In the genomic region with DNA sequence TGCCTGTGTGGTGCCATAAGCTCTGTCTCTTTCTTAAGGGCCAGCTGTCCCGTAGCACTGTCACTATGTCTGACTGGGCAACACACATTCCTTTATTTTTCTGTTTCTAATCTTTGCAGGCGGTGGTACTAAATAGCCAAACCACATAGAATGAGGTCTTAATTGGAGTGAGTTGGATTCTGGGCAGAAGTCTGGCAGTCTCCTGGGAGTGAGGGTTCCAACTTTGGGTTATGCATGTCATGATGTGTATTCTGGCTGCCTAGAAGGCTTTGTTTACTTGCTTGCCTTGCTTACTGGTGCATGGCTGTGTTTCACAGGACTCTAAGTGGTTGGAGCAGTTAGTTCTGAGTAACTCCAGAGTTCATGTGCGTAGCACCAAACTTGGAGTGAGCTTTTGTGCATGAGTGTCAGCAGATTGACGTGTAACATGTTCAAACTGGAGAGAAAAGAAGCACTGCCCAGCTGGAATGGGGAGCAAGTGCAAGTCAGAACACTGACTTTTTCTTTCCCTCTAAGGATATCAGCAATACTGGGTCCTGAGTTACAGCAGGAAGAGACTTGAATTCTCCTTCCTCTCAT, we compare ENCODE assay signal across 12 cellular contexts.
DNase-seq lines count a peak whose midpoint lies in the region; ATAC-seq, FAIRE-seq and TF ChIP-seq lines count a peak whose summit lies in the region.
"Had no signal": no experiment of that assay in that cellular context is flagged by ENCODE, and none has a peak within 500 bp of the region (broad histone marks: within the 10 kb centered on the region; RNA-seq: fewer than 3 reads in every experiment).

No MANE protein-coding gene starts in this region.

- no peak for DNase-seq in H54 (ENCODE audit: insufficient read length, low spot score)
- DNase-seq in breast epithelium (ENCODE audit: low spot score in 2 of 2) = peak in 1 of 2 donors; percentile 21
- DNase-seq in islet precursor cell = peak; percentile 53
- DNase-seq in activated CD4-positive, alpha-beta T cell treated with anti-CD3 and anti-CD28 coated beads, Interleukin-2, amount 10 ng/mL, durations not matched to agents 7 days and 5 days = no peak
- DNase-seq in A673 (ENCODE audit: low spot score) = no peak
- no peak for DNase-seq in DMS114 treated with DMSO at 0.1 percent for 48 hours (lab: John Stamatoyannopoulos, UW; ENCODE audit: unreplicated experiment)
- no peak for DNase-seq in activated CD4-positive, alpha-beta T cell treated with anti-CD3 and anti-CD28 coated beads for 36 hours
- DNase-seq: activated CD4-positive, alpha-beta T cell treated with anti-CD3 and anti-CD28 coated beads, Interleukin-2, amount 50 U/mL, for 48 hours; cortex of kidney; H9; NK-92 treated with Interleukin-12 subunit alpha and Interleukin-12 subunit beta, amount 100 ng/mL, for 24 hours had no signal

- POLR2A ChIA-PET in activated CD4-positive, alpha-beta T cell treated with anti-CD3 and anti-CD28 coated beads, Interleukin-2, amount 10 ng/mL, durations not matched to agents 7 days and 5 days (lab: Charles Lee) = no interaction called here
- POLR2A ChIA-PET in A673 (lab: Charles Lee; ENCODE audit: low non-redundant PET) = no interaction called here
- POLR2A ChIA-PET in activated CD4-positive, alpha-beta T cell treated with anti-CD3 and anti-CD28 coated beads for 36 hours (lab: Charles Lee) = interaction anchor here (0.6 kb wide), 1 partner anchor 427 kb away, joined by 5 read pairs; no protein-coding TSS in a partner anchor

- H3K36me3 Mint-ChIP-seq in activated CD4-positive, alpha-beta T cell treated with anti-CD3 and anti-CD28 coated beads, Interleukin-2, amount 10 ng/mL, durations not matched to agents 7 days and 5 days (ENCODE audit: low read depth) = no peaks in the 10 kb centered on the region
- no peaks in the 10 kb centered on the region for H3K36me3 Mint-ChIP-seq in activated CD4-positive, alpha-beta T cell treated with anti-CD3 and anti-CD28 coated beads for 36 hours (ENCODE audit: low read depth)

- peak; percentile 82 for FAIRE-seq in H54 (lab: Jason Lieb, UNC)

- H3K27ac Mint-ChIP-seq in activated CD4-positive, alpha-beta T cell treated with anti-CD3 and anti-CD28 coated beads, Interleukin-2, amount 10 ng/mL, durations not matched to agents 7 days and 5 days = no peak overlapping the region
- H3K27ac Mint-ChIP-seq in activated CD4-positive, alpha-beta T cell treated with anti-CD3 and anti-CD28 coated beads for 36 hours = no peak overlapping the region
- H3K27ac Mint-ChIP-seq: H9 had no signal

- intact Hi-C loops in breast epithelium (cut with DNase I; ENCODE audit: low total_unique reads) = no loop called here
- intact Hi-C loops in A673 (cut with micrococcal nuclease; ENCODE audit: unreplicated experiment) = no loop called here
- intact Hi-C loops in activated CD4-positive, alpha-beta T cell treated with anti-CD3 and anti-CD28 coated beads for 36 hours (cut with DNase I, micrococcal nuclease) = no loop called here

- no peak overlapping the region for H3K4me3 Mint-ChIP-seq in activated CD4-positive, alpha-beta T cell treated with anti-CD3 and anti-CD28 coated beads, Interleukin-2, amount 10 ng/mL, durations not matched to agents 7 days and 5 days
- H3K4me3 Mint-ChIP-seq in activated CD4-positive, alpha-beta T cell treated with anti-CD3 and anti-CD28 coated beads for 36 hours = no peak overlapping the region
- H3K4me3 Mint-ChIP-seq: H9 had no signal

- TF ChIP-seq POLR2A in H54 (IDR thresholded peaks at IDR 0.05; ENCODE audit: low read depth, low read length) (no peak), breast epithelium (IDR thresholded peaks at IDR 0.05) (no peak)

- H3K4me1 ChIP-seq in breast epithelium = no peaks in the 10 kb centered on the region
- no peaks in the 10 kb centered on the region for H3K4me1 ChIP-seq in A673 (ENCODE audit: insufficient read depth, low read length, poor library complexity, severe bottlenecking)

- H3K4me3 ChIP-seq in breast epithelium (no peak overlapping the region), skin epidermis (no peak overlapping the region), A673 (ENCODE audit: low read depth, low read length, poor library complexity, severe bottlenecking) (no peak overlapping the region)

- no peaks in the 10 kb centered on the region for H3K9me3 Mint-ChIP-seq in activated CD4-positive, alpha-beta T cell treated with anti-CD3 and anti-CD28 coated beads, Interleukin-2, amount 10 ng/mL, durations not matched to agents 7 days and 5 days
- H3K9me3 Mint-ChIP-seq in activated CD4-positive, alpha-beta T cell treated with anti-CD3 and anti-CD28 coated beads for 36 hours (ENCODE audit: low read depth) = no peaks in the 10 kb centered on the region

- H3K4me1 Mint-ChIP-seq in activated CD4-positive, alpha-beta T cell treated with anti-CD3 and anti-CD28 coated beads, Interleukin-2, amount 10 ng/mL, durations not matched to agents 7 days and 5 days = no peaks in the 10 kb centered on the region
- no peaks in the 10 kb centered on the region for H3K4me1 Mint-ChIP-seq in activated CD4-positive, alpha-beta T cell treated with anti-CD3 and anti-CD28 coated beads for 36 hours

- peaks cover 8% of the 10 kb centered on the region for H3K27me3 Mint-ChIP-seq in activated CD4-positive, alpha-beta T cell treated with anti-CD3 and anti-CD28 coated beads, Interleukin-2, amount 10 ng/mL, durations not matched to agents 7 days and 5 days
- H3K27me3 Mint-ChIP-seq in activated CD4-positive, alpha-beta T cell treated with anti-CD3 and anti-CD28 coated beads for 36 hours = peaks cover 27% of the 10 kb centered on the region

- ATAC-seq in activated CD4-positive, alpha-beta T cell treated with anti-CD3 and anti-CD28 coated beads for 36 hours = no peak

- H3K27me3 ChIP-seq in breast epithelium (no peaks in the 10 kb centered on the region), A673 (replicated peaks; ENCODE audit: insufficient read depth, low read depth, low read length, poor library complexity) (no peaks in the 10 kb centered on the region)

- no TSS peak for BruUV-seq in A673 (replicated peaks; lab: Mats Ljungman, UMichigan)

- peak overlapping the region; percentile 64 to 71 for H3K27ac ChIP-seq in breast epithelium
- H3K27ac ChIP-seq in skin epidermis = peak overlapping the region in 17 of 21 experiments; percentile 10 to 78 (median 61)
- no peak overlapping the region for H3K27ac ChIP-seq in A673 (ENCODE audit: low read depth, low read length, poor library complexity, severe bottlenecking)

- no peaks in the 10 kb centered on the region for H3K36me3 ChIP-seq in breast epithelium
- no peaks in the 10 kb centered on the region for H3K36me3 ChIP-seq in A673 (ENCODE audit: insufficient read depth, low read length, poor library complexity, severe bottlenecking)

- CTCF ChIA-PET in activated CD4-positive, alpha-beta T cell treated with anti-CD3 and anti-CD28 coated beads, Interleukin-2, amount 10 ng/mL, durations not matched to agents 7 days and 5 days (lab: Charles Lee) = no interaction called here
- CTCF ChIA-PET in A673 (lab: Charles Lee) = no interaction called here
- CTCF ChIA-PET in activated CD4-positive, alpha-beta T cell treated with anti-CD3 and anti-CD28 coated beads for 36 hours (lab: Charles Lee) = interaction anchor here (1.0 kb wide), 1 partner anchor 355 kb away, joined by 3 read pairs; no protein-coding TSS in a partner anchor

- H3K9me3 ChIP-seq in breast epithelium = no peaks in the 10 kb centered on the region
- no peaks in the 10 kb centered on the region for H3K9me3 ChIP-seq in A673 (ENCODE audit: low read depth, low read length, poor library complexity, severe bottlenecking)

- no peak for TF ChIP-seq CTCF in breast epithelium (IDR thresholded peaks at IDR 0.05)
- TF ChIP-seq CTCF in A673 (conservative IDR thresholded peaks at IDR 0.05; ENCODE audit: low read depth, low read length) = no peak
